ENCODE assay signal across 1 cellular context in the genomic region with DNA sequence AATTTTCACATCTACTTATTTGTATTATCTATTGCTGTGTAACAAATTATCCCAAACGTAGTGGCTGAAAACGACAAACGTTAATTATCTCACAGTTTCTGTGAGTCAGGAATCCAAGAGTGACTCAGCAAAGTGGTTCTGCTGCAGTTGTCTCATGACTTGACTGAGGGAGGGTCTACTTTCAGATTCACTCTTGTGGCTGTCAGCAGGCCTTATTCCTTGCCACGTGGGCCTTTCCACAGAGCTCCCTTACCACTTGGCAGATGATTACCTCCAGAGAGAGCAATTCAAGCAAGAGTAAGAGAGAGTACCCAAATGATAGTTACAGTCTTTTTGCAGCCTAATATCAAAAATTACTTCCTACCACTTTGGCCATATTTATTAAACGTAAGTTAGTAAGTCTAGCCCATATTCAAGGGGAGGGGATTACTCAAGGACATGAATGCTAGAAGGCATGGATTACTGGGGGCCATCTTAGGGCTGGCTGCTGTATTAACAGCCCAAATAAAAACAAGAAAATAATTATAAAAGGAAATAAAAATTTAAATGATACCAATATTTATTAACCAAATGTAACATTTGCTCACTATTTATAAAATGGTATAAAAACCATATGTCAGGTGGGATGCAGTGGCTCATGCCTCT.
TF ChIP-seq lines count a peak whose summit lies in the region.

No MANE protein-coding gene starts in this region.

TF ChIP-seq in K562, 482 proteins besides CTCF, POLR2A, EP300 and RAD21 (continued from another document and continues in another):
- TF ChIP-seq, protein P1, sequence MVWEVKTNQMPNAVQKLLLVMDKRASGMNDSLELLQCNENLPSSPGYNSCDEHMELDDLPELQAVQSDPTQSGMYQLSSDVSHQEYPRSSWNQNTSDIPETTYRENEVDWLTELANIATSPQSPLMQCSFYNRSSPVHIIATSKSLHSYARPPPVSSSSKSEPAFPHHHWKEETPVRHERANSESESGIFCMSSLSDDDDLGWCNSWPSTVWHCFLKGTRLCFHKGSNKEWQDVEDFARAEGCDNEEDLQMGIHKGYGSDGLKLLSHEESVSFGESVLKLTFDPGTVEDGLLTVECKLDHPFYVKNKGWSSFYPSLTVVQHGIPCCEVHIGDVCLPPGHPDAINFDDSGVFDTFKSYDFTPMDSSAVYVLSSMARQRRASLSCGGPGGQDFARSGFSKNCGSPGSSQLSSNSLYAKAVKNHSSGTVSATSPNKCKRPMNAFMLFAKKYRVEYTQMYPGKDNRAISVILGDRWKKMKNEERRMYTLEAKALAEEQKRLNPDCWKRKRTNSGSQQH (CRISPR knock-in tag; IDR thresholded peaks at IDR 0.05): no peak
- TF ChIP-seq SMARCB1 (IDR thresholded peaks at IDR 0.05; ENCODE audit: insufficient read length, low read depth) (no peak), WHSC1 (IDR thresholded peaks at IDR 0.05; ENCODE audit: low read length) (no peak), ZZZ3 (IDR thresholded peaks at IDR 0.05) (no peak), MEIS2 (IDR thresholded peaks at IDR 0.05; ENCODE audit: partially characterized antibody) (peak; percentile 75), MEF2D (tag; conservative IDR thresholded peaks at IDR 0.05; ENCODE audit: low read depth) (peak; percentile 51; the same call in 1 of the 2 replicates), ZNF384 (IDR thresholded peaks at IDR 0.05; ENCODE audit: low read depth, low read length) (no peak), LEF1 (IDR thresholded peaks at IDR 0.05) (peak; percentile 47), MTA1 (IDR thresholded peaks at IDR 0.05; ENCODE audit: borderline replicate concordance) (no peak), CBFA2T3 (IDR thresholded peaks at IDR 0.05) (peak; percentile 28; the same call in 1 of the 2 replicates), YY1 (IDR thresholded peaks at IDR 0.05; ENCODE audit: borderline replicate concordance in 1 of 3, control insufficient read depth in 1 of 3, extremely low read depth in 1 of 3, insufficient read depth in 3 of 3, insufficient read length in 1 of 3, insufficient replicate concordance in 2 of 3, low read depth in 1 of 3, low read length in 2 of 3) (no peak), NR2F6 (CRISPR knock-in tag; IDR thresholded peaks at IDR 0.05) (no peak), NBN (IDR thresholded peaks at IDR 0.05; ENCODE audit: low read depth) (peak; percentile 63; the same call in 1 of the 2 replicates), FOXK1 (CRISPR knock-in tag; IDR thresholded peaks at IDR 0.05; ENCODE audit: borderline replicate concordance) (no peak), TOE1 (IDR thresholded peaks at IDR 0.05; ENCODE audit: borderline replicate concordance) (peak; percentile 55; the same call in 1 of the 2 replicates), TOE1 (CRISPR knock-in tag; IDR thresholded peaks at IDR 0.05; ENCODE audit: borderline replicate concordance, low read depth) (no peak), PCBP1 (IDR thresholded peaks at IDR 0.05; ENCODE audit: low read depth, low read length, poor library complexity, severe bottlenecking) (no peak), MCM2 (IDR thresholded peaks at IDR 0.05; ENCODE audit: low read depth) (no peak), ZFPM2 (CRISPR knock-in tag; IDR thresholded peaks at IDR 0.05) (no peak), SMAD2 (IDR thresholded peaks at IDR 0.05; ENCODE audit: low read depth, low read length) (no peak), IFI16 (CRISPR knock-in tag; IDR thresholded peaks at IDR 0.05) (no peak), BMI1 (IDR thresholded peaks at IDR 0.05; ENCODE audit: low read length) (no peak), ZNF764 (CRISPR knock-in tag; IDR thresholded peaks at IDR 0.05; ENCODE audit: low read depth) (no peak), CBFA2T2 (conservative IDR thresholded peaks at IDR 0.05) (no peak), HDAC6 (IDR thresholded peaks at IDR 0.05; ENCODE audit: low read depth, low read length) (no peak), ZBTB7A (IDR thresholded peaks at IDR 0.05; ENCODE audit: borderline replicate concordance, control insufficient read depth, low read depth, low read length) (peak; percentile 78), HDGF (IDR thresholded peaks at IDR 0.05) (no peak), SETDB1 (IDR thresholded peaks at IDR 0.05; ENCODE audit: low read length) (no peak), ZNF408 (CRISPR knock-in tag; IDR thresholded peaks at IDR 0.05; ENCODE audit: low read depth) (no peak), TAF15 (IDR thresholded peaks at IDR 0.05; ENCODE audit: low read depth, low read length) (no peak), HMG20B (CRISPR knock-in tag; IDR thresholded peaks at IDR 0.05) (no peak), ARID1B (IDR thresholded peaks at IDR 0.05) (peak; percentile 69), MYC (IDR thresholded peaks at IDR 0.05; ENCODE audit: low read depth, low read length) (peak; percentile 90), MYC (CRISPR knock-in tag; IDR thresholded peaks at IDR 0.05; ENCODE audit: borderline replicate concordance, low read depth) (no peak), ZNF436 (CRISPR knock-in tag; IDR thresholded peaks at IDR 0.05) (no peak)
- TF ChIP-seq, protein P2, sequence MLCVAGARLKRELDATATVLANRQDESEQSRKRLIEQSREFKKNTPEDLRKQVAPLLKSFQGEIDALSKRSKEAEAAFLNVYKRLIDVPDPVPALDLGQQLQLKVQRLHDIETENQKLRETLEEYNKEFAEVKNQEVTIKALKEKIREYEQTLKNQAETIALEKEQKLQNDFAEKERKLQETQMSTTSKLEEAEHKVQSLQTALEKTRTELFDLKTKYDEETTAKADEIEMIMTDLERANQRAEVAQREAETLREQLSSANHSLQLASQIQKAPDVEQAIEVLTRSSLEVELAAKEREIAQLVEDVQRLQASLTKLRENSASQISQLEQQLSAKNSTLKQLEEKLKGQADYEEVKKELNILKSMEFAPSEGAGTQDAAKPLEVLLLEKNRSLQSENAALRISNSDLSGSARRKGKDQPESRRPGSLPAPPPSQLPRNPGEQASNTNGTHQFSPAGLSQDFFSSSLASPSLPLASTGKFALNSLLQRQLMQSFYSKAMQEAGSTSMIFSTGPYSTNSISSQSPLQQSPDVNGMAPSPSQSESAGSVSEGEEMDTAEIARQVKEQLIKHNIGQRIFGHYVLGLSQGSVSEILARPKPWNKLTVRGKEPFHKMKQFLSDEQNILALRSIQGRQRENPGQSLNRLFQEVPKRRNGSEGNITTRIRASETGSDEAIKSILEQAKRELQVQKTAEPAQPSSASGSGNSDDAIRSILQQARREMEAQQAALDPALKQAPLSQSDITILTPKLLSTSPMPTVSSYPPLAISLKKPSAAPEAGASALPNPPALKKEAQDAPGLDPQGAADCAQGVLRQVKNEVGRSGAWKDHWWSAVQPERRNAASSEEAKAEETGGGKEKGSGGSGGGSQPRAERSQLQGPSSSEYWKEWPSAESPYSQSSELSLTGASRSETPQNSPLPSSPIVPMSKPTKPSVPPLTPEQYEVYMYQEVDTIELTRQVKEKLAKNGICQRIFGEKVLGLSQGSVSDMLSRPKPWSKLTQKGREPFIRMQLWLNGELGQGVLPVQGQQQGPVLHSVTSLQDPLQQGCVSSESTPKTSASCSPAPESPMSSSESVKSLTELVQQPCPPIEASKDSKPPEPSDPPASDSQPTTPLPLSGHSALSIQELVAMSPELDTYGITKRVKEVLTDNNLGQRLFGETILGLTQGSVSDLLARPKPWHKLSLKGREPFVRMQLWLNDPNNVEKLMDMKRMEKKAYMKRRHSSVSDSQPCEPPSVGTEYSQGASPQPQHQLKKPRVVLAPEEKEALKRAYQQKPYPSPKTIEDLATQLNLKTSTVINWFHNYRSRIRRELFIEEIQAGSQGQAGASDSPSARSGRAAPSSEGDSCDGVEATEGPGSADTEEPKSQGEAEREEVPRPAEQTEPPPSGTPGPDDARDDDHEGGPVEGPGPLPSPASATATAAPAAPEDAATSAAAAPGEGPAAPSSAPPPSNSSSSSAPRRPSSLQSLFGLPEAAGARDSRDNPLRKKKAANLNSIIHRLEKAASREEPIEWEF (CRISPR knock-in tag; IDR thresholded peaks at IDR 0.05): no peak
- TF ChIP-seq, protein P3, sequence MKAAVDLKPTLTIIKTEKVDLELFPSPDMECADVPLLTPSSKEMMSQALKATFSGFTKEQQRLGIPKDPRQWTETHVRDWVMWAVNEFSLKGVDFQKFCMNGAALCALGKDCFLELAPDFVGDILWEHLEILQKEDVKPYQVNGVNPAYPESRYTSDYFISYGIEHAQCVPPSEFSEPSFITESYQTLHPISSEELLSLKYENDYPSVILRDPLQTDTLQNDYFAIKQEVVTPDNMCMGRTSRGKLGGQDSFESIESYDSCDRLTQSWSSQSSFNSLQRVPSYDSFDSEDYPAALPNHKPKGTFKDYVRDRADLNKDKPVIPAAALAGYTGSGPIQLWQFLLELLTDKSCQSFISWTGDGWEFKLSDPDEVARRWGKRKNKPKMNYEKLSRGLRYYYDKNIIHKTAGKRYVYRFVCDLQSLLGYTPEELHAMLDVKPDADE (conservative IDR thresholded peaks at IDR 0.05; ENCODE audit: control insufficient read depth, low read depth, low read length): no peak
- TF ChIP-seq, protein P4, sequence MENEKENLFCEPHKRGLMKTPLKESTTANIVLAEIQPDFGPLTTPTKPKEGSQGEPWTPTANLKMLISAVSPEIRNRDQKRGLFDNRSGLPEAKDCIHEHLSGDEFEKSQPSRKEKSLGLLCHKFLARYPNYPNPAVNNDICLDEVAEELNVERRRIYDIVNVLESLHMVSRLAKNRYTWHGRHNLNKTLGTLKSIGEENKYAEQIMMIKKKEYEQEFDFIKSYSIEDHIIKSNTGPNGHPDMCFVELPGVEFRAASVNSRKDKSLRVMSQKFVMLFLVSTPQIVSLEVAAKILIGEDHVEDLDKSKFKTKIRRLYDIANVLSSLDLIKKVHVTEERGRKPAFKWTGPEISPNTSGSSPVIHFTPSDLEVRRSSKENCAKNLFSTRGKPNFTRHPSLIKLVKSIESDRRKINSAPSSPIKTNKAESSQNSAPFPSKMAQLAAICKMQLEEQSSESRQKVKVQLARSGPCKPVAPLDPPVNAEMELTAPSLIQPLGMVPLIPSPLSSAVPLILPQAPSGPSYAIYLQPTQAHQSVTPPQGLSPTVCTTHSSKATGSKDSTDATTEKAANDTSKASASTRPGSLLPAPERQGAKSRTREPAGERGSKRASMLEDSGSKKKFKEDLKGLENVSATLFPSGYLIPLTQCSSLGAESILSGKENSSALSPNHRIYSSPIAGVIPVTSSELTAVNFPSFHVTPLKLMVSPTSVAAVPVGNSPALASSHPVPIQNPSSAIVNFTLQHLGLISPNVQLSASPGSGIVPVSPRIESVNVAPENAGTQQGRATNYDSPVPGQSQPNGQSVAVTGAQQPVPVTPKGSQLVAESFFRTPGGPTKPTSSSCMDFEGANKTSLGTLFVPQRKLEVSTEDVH (IDR thresholded peaks at IDR 0.05; ENCODE audit: low read depth, partially characterized antibody): no peak
- TF ChIP-seq, protein P5, sequence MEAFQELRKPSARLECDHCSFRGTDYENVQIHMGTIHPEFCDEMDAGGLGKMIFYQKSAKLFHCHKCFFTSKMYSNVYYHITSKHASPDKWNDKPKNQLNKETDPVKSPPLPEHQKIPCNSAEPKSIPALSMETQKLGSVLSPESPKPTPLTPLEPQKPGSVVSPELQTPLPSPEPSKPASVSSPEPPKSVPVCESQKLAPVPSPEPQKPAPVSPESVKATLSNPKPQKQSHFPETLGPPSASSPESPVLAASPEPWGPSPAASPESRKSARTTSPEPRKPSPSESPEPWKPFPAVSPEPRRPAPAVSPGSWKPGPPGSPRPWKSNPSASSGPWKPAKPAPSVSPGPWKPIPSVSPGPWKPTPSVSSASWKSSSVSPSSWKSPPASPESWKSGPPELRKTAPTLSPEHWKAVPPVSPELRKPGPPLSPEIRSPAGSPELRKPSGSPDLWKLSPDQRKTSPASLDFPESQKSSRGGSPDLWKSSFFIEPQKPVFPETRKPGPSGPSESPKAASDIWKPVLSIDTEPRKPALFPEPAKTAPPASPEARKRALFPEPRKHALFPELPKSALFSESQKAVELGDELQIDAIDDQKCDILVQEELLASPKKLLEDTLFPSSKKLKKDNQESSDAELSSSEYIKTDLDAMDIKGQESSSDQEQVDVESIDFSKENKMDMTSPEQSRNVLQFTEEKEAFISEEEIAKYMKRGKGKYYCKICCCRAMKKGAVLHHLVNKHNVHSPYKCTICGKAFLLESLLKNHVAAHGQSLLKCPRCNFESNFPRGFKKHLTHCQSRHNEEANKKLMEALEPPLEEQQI (IDR thresholded peaks at IDR 0.05): peak; percentile 85
- TF ChIP-seq, protein P6, sequence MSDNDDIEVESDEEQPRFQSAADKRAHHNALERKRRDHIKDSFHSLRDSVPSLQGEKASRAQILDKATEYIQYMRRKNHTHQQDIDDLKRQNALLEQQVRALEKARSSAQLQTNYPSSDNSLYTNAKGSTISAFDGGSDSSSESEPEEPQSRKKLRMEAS (CRISPR knock-in tag; IDR thresholded peaks at IDR 0.05): peak; percentile 70; the same call in 1 of the 2 replicates
- TF ChIP-seq, protein P7, sequence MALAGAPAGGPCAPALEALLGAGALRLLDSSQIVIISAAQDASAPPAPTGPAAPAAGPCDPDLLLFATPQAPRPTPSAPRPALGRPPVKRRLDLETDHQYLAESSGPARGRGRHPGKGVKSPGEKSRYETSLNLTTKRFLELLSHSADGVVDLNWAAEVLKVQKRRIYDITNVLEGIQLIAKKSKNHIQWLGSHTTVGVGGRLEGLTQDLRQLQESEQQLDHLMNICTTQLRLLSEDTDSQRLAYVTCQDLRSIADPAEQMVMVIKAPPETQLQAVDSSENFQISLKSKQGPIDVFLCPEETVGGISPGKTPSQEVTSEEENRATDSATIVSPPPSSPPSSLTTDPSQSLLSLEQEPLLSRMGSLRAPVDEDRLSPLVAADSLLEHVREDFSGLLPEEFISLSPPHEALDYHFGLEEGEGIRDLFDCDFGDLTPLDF (CRISPR knock-in tag; IDR thresholded peaks at IDR 0.05): no peak
- TF ChIP-seq, protein P8, sequence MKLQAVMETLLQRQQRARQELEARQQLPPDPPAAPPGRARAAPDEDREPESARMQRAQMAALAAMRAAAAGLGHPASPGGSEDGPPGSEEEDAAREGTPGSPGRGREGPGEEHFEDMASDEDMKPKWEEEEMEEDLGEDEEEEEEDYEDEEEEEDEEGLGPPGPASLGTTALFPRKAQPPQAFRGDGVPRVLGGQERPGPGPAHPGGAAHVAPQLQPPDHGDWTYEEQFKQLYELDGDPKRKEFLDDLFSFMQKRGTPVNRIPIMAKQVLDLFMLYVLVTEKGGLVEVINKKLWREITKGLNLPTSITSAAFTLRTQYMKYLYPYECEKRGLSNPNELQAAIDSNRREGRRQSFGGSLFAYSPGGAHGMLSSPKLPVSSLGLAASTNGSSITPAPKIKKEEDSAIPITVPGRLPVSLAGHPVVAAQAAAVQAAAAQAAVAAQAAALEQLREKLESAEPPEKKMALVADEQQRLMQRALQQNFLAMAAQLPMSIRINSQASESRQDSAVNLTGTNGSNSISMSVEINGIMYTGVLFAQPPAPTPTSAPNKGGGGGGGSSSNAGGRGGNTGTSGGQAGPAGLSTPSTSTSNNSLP (IDR thresholded peaks at IDR 0.05; ENCODE audit: borderline replicate concordance, low read depth, low read length): no peak
